In the genomic region with DNA sequence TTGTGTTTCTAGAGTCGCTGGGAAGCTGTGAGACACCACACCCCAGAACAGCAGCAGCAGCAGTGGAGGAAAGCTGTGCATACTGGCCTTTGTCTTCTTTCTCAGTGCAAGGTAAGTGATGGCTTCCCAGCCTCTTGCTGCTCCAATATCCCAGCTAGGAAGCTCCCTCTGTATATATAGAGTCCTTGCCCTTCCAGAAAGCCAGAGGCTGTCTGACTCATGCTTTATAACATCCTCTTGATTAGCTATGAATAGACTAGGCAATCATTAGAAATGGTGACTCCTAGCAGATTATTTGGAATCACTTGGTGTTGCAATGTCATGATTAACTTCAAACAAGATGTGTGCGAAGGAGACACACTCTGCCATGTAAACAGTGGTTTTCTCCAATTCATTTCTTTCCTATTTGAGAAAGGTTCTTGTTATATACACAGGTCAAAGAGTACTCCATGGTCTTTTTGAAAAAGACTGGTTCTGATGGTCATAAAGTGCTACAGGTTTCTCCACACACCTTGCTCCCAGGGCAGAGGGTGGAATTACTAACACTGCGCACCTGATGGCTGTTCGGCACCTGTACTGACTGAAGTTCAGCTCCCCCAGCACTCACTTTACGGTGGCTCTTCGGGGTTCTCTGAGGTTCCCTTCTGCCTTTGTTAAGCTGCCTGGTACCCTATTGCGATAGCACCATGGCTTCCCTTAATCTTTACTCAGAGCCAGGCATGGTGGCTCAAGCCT, we compare ENCODE assay signal across 3 cellular contexts.
TF ChIP-seq lines count a peak whose summit lies in the region.

Gene MMP1 (minus strand): TSS at position 149 of the 735 bp plus-strand sequence. CDS start 68 bp downstream, at position 81.

TF ChIP-seq in IMR-90, 13 proteins besides CTCF, POLR2A, EP300 and RAD21:
- no peak for TF ChIP-seq NFE2L2 (IDR thresholded peaks at IDR 0.05; ENCODE audit: low read depth, low read length)
- TF ChIP-seq RFX5 (IDR thresholded peaks at IDR 0.05; ENCODE audit: low read depth, low read length): no peak
- TF ChIP-seq FOS (IDR thresholded peaks at IDR 0.05; ENCODE audit: low read depth, low read length): peak; percentile 71
- peak; percentile 96 for TF ChIP-seq CEBPB (IDR thresholded peaks at IDR 0.05; ENCODE audit: low read depth, low read length)
- TF ChIP-seq RCOR1 (IDR thresholded peaks at IDR 0.05; ENCODE audit: insufficient replicate concordance, low read length): no peak
- TF ChIP-seq CHD1 (IDR thresholded peaks at IDR 0.05; ENCODE audit: low read depth, low read length): no peak
- peak; percentile 73 for TF ChIP-seq BHLHE40 (IDR thresholded peaks at IDR 0.05; ENCODE audit: low read depth, low read length)
- TF ChIP-seq, protein P1, sequence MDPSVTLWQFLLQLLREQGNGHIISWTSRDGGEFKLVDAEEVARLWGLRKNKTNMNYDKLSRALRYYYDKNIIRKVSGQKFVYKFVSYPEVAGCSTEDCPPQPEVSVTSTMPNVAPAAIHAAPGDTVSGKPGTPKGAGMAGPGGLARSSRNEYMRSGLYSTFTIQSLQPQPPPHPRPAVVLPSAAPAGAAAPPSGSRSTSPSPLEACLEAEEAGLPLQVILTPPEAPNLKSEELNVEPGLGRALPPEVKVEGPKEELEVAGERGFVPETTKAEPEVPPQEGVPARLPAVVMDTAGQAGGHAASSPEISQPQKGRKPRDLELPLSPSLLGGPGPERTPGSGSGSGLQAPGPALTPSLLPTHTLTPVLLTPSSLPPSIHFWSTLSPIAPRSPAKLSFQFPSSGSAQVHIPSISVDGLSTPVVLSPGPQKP (IDR thresholded peaks at IDR 0.05; ENCODE audit: borderline replicate concordance, low read depth, low read length): no peak
- TF ChIP-seq MAZ (IDR thresholded peaks at IDR 0.05; ENCODE audit: borderline replicate concordance, low read depth, low read length): no peak
- no peak for TF ChIP-seq MAFK (IDR thresholded peaks at IDR 0.05; ENCODE audit: low read depth, low read length)
- TF ChIP-seq USF2 (IDR thresholded peaks at IDR 0.05; ENCODE audit: low read depth, low read length): no peak
- TF ChIP-seq SMC3 (IDR thresholded peaks at IDR 0.05; ENCODE audit: low read depth, low read length): no peak
- no peak for TF ChIP-seq MXI1 (IDR thresholded peaks at IDR 0.05; ENCODE audit: borderline replicate concordance, low read depth, low read length)

TF ChIP-seq in HepG2, 621 proteins besides CTCF, POLR2A, EP300 and RAD21:
- TF ChIP-seq ARNTL (CRISPR knock-in tag; IDR thresholded peaks at IDR 0.05): no peak
- TF ChIP-seq, protein P2, sequence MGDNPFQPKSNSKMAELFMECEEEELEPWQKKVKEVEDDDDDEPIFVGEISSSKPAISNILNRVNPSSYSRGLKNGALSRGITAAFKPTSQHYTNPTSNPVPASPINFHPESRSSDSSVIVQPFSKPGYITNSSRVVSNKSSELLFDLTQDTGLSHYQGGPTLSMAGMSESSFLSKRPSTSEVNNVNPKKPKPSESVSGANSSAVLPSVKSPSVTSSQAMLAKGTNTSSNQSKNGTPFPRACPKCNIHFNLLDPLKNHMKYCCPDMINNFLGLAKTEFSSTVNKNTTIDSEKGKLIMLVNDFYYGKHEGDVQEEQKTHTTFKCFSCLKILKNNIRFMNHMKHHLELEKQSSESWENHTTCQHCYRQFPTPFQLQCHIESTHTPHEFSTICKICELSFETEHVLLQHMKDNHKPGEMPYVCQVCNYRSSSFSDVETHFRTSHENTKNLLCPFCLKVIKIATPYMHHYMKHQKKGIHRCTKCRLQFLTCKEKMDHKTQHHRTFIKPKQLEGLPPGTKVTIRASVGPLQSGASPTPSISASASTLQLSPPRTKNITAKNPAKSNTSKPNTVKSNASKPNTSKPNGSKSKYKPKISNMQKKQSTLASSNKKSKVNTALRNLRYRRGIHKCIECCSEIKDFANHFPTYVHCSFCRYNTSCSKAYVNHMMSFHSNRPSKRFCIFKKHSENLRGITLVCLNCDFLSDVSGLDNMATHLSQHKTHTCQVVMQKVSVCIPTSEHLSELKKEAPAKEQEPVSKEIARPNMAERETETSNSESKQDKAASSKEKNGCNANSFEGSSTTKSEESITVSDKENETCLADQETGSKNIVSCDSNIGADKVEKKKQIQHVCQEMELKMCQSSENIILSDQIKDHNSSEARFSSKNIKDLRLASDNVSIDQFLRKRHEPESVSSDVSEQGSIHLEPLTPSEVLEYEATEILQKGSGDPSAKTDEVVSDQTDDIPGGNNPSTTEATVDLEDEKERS (CRISPR knock-in tag; IDR thresholded peaks at IDR 0.05): no peak
- no peak for TF ChIP-seq IKZF1 (IDR thresholded peaks at IDR 0.05)
- TF ChIP-seq RXRA (CRISPR knock-in tag; IDR thresholded peaks at IDR 0.05): no peak
- no peak for TF ChIP-seq KMT2A (CRISPR knock-in tag; IDR thresholded peaks at IDR 0.05)
- no peak for TF ChIP-seq THYN1 (CRISPR knock-in tag; IDR thresholded peaks at IDR 0.05; ENCODE audit: borderline replicate concordance, low read depth)
- TF ChIP-seq POLR2G (IDR thresholded peaks at IDR 0.05; ENCODE audit: low read depth, low read length): no peak
- no peak for TF ChIP-seq ZFYVE20 (CRISPR knock-in tag; IDR thresholded peaks at IDR 0.05; ENCODE audit: borderline replicate concordance, low read depth)
- no peak for TF ChIP-seq ZNF558 (CRISPR knock-in tag; IDR thresholded peaks at IDR 0.05; ENCODE audit: borderline replicate concordance)
- TF ChIP-seq, protein P3, sequence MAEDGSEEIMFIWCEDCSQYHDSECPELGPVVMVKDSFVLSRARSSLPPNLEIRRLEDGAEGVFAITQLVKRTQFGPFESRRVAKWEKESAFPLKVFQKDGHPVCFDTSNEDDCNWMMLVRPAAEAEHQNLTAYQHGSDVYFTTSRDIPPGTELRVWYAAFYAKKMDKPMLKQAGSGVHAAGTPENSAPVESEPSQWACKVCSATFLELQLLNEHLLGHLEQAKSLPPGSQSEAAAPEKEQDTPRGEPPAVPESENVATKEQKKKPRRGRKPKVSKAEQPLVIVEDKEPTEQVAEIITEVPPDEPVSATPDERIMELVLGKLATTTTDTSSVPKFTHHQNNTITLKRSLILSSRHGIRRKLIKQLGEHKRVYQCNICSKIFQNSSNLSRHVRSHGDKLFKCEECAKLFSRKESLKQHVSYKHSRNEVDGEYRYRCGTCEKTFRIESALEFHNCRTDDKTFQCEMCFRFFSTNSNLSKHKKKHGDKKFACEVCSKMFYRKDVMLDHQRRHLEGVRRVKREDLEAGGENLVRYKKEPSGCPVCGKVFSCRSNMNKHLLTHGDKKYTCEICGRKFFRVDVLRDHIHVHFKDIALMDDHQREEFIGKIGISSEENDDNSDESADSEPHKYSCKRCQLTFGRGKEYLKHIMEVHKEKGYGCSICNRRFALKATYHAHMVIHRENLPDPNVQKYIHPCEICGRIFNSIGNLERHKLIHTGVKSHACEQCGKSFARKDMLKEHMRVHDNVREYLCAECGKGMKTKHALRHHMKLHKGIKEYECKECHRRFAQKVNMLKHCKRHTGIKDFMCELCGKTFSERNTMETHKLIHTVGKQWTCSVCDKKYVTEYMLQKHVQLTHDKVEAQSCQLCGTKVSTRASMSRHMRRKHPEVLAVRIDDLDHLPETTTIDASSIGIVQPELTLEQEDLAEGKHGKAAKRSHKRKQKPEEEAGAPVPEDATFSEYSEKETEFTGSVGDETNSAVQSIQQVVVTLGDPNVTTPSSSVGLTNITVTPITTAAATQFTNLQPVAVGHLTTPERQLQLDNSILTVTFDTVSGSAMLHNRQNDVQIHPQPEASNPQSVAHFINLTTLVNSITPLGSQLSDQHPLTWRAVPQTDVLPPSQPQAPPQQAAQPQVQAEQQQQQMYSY (CRISPR knock-in tag; IDR thresholded peaks at IDR 0.05): no peak
- TF ChIP-seq, protein P4, sequence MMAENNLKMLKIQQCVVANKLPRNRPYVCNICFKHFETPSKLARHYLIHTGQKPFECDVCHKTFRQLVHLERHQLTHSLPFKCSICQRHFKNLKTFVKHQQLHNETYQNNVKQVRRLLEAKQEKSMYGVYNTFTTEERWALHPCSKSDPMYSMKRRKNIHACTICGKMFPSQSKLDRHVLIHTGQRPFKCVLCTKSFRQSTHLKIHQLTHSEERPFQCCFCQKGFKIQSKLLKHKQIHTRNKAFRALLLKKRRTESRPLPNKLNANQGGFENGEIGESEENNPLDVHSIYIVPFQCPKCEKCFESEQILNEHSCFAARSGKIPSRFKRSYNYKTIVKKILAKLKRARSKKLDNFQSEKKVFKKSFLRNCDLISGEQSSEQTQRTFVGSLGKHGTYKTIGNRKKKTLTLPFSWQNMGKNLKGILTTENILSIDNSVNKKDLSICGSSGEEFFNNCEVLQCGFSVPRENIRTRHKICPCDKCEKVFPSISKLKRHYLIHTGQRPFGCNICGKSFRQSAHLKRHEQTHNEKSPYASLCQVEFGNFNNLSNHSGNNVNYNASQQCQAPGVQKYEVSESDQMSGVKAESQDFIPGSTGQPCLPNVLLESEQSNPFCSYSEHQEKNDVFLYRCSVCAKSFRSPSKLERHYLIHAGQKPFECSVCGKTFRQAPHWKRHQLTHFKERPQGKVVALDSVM (CRISPR knock-in tag; IDR thresholded peaks at IDR 0.05): no peak
- TF ChIP-seq ZNF496 (CRISPR knock-in tag; IDR thresholded peaks at IDR 0.05; ENCODE audit: insufficient replicate concordance): no peak
- no peak for TF ChIP-seq ZNF543 (CRISPR knock-in tag; IDR thresholded peaks at IDR 0.05)
- no peak for TF ChIP-seq MEIS1 (CRISPR knock-in tag; IDR thresholded peaks at IDR 0.05; ENCODE audit: borderline replicate concordance)
- TF ChIP-seq ZNF773 (CRISPR knock-in tag; IDR thresholded peaks at IDR 0.05; ENCODE audit: borderline replicate concordance): no peak
TF ChIP-seq in HepG2: peak in this region for 0.

TF ChIP-seq in WTC11, 78 proteins besides CTCF, POLR2A, EP300 and RAD21:
- TF ChIP-seq TEAD1 (CRISPR knock-in tag; IDR thresholded peaks at IDR 0.05): no peak
